ENCODE assay signal across 8 cellular contexts in genomic region chr4:88458091-88458740, GRCh38. TPM values are rescaled to one million over a fixed set of nuclear protein-coding genes. Genes with fewer than 3 reads are reported as not detected.
A peak's percentile ranks its signal among the peaks of the same experiment; 100 is the strongest.
DNase-seq lines count a peak whose midpoint lies in the region; TF ChIP-seq lines count a peak whose summit lies in the region.

No MANE protein-coding gene starts in this region.

- H3K9ac ChIP-seq in NT2/D1 (ENCODE audit: insufficient read length, low read depth), result peak overlapping the region; percentile 17

- no peaks in the 10 kb centered on the region for H3K9me3 Mint-ChIP-seq in endothelial cell (ENCODE audit: unreplicated experiment)

- no peaks in the 10 kb centered on the region for H3K4me1 ChIP-seq in NT2/D1 (ENCODE audit: insufficient read depth, insufficient read length)

- no peaks in the 10 kb centered on the region; the same call in 1 of the 2 replicates for H3K36me3 ChIP-seq in GM06990 (ENCODE audit: control insufficient read depth, insufficient read depth, low read length)
- peaks cover 10% of the 10 kb centered on the region for H3K36me3 ChIP-seq in NT2/D1 (ENCODE audit: insufficient read depth, insufficient read length, low read length)

- DNase-seq in GM06990 (ENCODE audit: extremely low read depth, insufficient read length) (no peak), NT2/D1 (ENCODE audit: low read depth, low spot score) (no peak), endothelial cell (ENCODE audit: low spot score) (no peak), pons (ENCODE audit: low spot score) (peak; percentile 12), ureter (ENCODE audit: low spot score) (no peak), putamen (ENCODE audit: low spot score) (no peak), occipital lobe (lab: John Stamatoyannopoulos, UW) (no peak)
- no peak for DNase-seq in stimulated activated CD8-positive, alpha-beta memory T cell treated with anti-CD3 and anti-CD28 coated beads, Interleukin-4, amount 100 ng/mL, for 48 hours

- H3K27ac Mint-ChIP-seq in endothelial cell (ENCODE audit: unreplicated experiment), result peak overlapping the region; percentile 32

- peaks cover 8% of the 10 kb centered on the region for H3K4me1 Mint-ChIP-seq in endothelial cell (ENCODE audit: unreplicated experiment)

- H3K4me3 Mint-ChIP-seq in endothelial cell (ENCODE audit: unreplicated experiment), result peak overlapping the region; percentile 88

- peak overlapping the region; percentile 63 for H3K4me3 ChIP-seq in GM06990 (replicated peaks; ENCODE audit: low read depth, low read length)
- peak overlapping the region; percentile 61 for H3K4me3 ChIP-seq in NT2/D1 (ENCODE audit: insufficient read length, low read depth)

- TF ChIP-seq CTCF in GM06990 (IDR thresholded peaks at IDR 0.05; ENCODE audit: insufficient read depth, low read length, poor library complexity, severe bottlenecking), result no peak
- TF ChIP-seq CTCF in endothelial cell (IDR thresholded peaks at IDR 0.05; ENCODE audit: unreplicated experiment), result no peak

- peaks cover 6% of the 10 kb centered on the region for H3K27me3 Mint-ChIP-seq in endothelial cell (ENCODE audit: unreplicated experiment)

- peaks cover 11% of the 10 kb centered on the region for H3K36me3 Mint-ChIP-seq in endothelial cell (ENCODE audit: low read depth, unreplicated experiment)

- peaks cover under 1% of the 10 kb centered on the region; the same call in 1 of the 2 replicates for H3K9me3 ChIP-seq in NT2/D1 (ENCODE audit: insufficient read depth, low read length)

- no peaks in the 10 kb centered on the region for H3K27me3 ChIP-seq in GM06990 (replicated peaks; ENCODE audit: control insufficient read depth, insufficient read depth, low read length)
- peaks cover 21% of the 10 kb centered on the region for H3K27me3 ChIP-seq in NT2/D1 (ENCODE audit: insufficient read depth, insufficient read length)

RNA-seq across cellular contexts. Expression of gene HERC5, which starts 1.3 kb away (rescaled TPM):
- 9.1 TPM for total RNA-seq in endothelial cell (ENCODE audit: unreplicated experiment)
- 3.0 TPM for total RNA-seq in ureter
- 2.5 TPM for total RNA-seq in occipital lobe
